ENCODE assay signal across 8 cellular contexts in genomic region chr3:30012941-30013543, GRCh38.
DNase-seq lines count a peak whose midpoint lies in the region; ATAC-seq and TF ChIP-seq lines count a peak whose summit lies in the region.

No MANE protein-coding gene starts in this region.

- CTCF ChIA-PET in Caco-2 (lab: Charles Lee): interaction anchor here (0.9 to 1.7 kb wide), 3 partner anchors 186 to 739 kb away, joined by 4 to 8 read pairs (median 7); no protein-coding TSS in a partner anchor

- H3K4me3 ChIP-seq in Caco-2 (ENCODE audit: low read depth, low read length) (no peak overlapping the region), esophagus squamous epithelium (no peak overlapping the region)

- intact Hi-C loops in Caco-2 (cut with micrococcal nuclease; ENCODE audit: unreplicated experiment) (loop anchor here (1.0 to 2.0 kb wide), 4 partner anchors 100 to 1120 kb away; no protein-coding TSS in a partner anchor), esophagus squamous epithelium (cut with DNase I) (no loop called here)

- BruUV-seq in Caco-2 (replicated peaks; lab: Mats Ljungman, UMichigan): no TSS peak

- ATAC-seq in HG02623 (IDR thresholded peaks at IDR 0.05; ENCODE audit: unreplicated experiment) (peak; percentile 49), naive B cell (ENCODE audit: low read depth in 2 of 2) (no peak), GM21619 (IDR thresholded peaks at IDR 0.05; ENCODE audit: unreplicated experiment) (no peak)

- H3K27ac Mint-ChIP-seq in Caco-2 (ENCODE audit: unreplicated experiment): no peak overlapping the region
- H3K27ac Mint-ChIP-seq in naive B cell: no peak overlapping the region

- TF ChIP-seq POLR2A in esophagus squamous epithelium (IDR thresholded peaks at IDR 0.05): no peak

- POLR2A ChIA-PET in Caco-2 (lab: Charles Lee): no interaction called here

- H3K27ac ChIP-seq in esophagus squamous epithelium: no peak overlapping the region
- no peak overlapping the region for H3K27ac ChIP-seq in substantia nigra (ENCODE audit: low read depth, low read length, poor library complexity, severe bottlenecking)

- H3K36me3 ChIP-seq in Caco-2 (ENCODE audit: control insufficient read depth, insufficient read depth, low read length): no peaks in the 10 kb centered on the region
- no peaks in the 10 kb centered on the region for H3K36me3 ChIP-seq in esophagus squamous epithelium

- no peak overlapping the region for H3K4me3 Mint-ChIP-seq in Caco-2 (ENCODE audit: unreplicated experiment)
- H3K4me3 Mint-ChIP-seq in naive B cell: no peak overlapping the region

- WGBS in esophagus squamous epithelium, 2 donors: 0 to 6% methylated on average over 2 of the region's 2 CpGs

- H3K4me1 ChIP-seq in Caco-2 (no peaks in the 10 kb centered on the region), esophagus squamous epithelium (no peaks in the 10 kb centered on the region)

- TF ChIP-seq CTCF in Caco-2 (IDR thresholded peaks at IDR 0.05; ENCODE audit: insufficient read depth in 1 of 2, low read depth in 1 of 2, low read length in 1 of 2, severe bottlenecking in 1 of 2, unreplicated experiment in 1 of 2) (peak; percentile 64 to 66), esophagus squamous epithelium (IDR thresholded peaks at IDR 0.05) (peak; percentile 21 to 68 (median 56))

- H3K27me3 ChIP-seq in Caco-2 (replicated peaks; ENCODE audit: control insufficient read depth, insufficient read depth, low read length) (no peaks in the 10 kb centered on the region), esophagus squamous epithelium (no peaks in the 10 kb centered on the region)

- DNase-seq in Caco-2 (peak; percentile 71 to 76), NCI-H526 (lab: John Stamatoyannopoulos, UW) (peak; percentile 19 to 84), esophagus squamous epithelium (lab: John Stamatoyannopoulos, UW) (no peak), naive B cell (peak; percentile 3), substantia nigra (lab: John Stamatoyannopoulos, UW) (peak in 33 of 49 donors; percentile 1 to 66 (median 19))
- peak; percentile 65 for DNase-seq in activated CD8-positive, alpha-beta memory T cell treated with anti-CD3 and anti-CD28 coated beads for 24 hours

- H3K27me3 Mint-ChIP-seq in Caco-2 (ENCODE audit: insufficient read depth, unreplicated experiment) (no peaks in the 10 kb centered on the region), naive B cell (peaks cover 0 to 3% (median 0%) of the 10 kb centered on the region in 3 donors)

- H3K36me3 Mint-ChIP-seq in Caco-2 (ENCODE audit: insufficient read depth, unreplicated experiment) (no peaks in the 10 kb centered on the region), naive B cell (no peaks in the 10 kb centered on the region)

- H3K9me3 Mint-ChIP-seq in Caco-2 (ENCODE audit: unreplicated experiment) (no peaks in the 10 kb centered on the region), naive B cell (peaks cover 0 to 2% (median 0%) of the 10 kb centered on the region in 7 donors)

- no peaks in the 10 kb centered on the region for H3K9me3 ChIP-seq in Caco-2
- no peaks in the 10 kb centered on the region for H3K9me3 ChIP-seq in esophagus squamous epithelium

- no peaks in the 10 kb centered on the region for H3K4me1 Mint-ChIP-seq in Caco-2 (ENCODE audit: low read depth, unreplicated experiment)
- no peaks in the 10 kb centered on the region for H3K4me1 Mint-ChIP-seq in naive B cell
